14 cellular contexts compared by ENCODE assay signal in genomic region chr6:37493047-37493995, GRCh38.
DNase-seq lines count a peak whose midpoint lies in the region; ATAC-seq, FAIRE-seq and TF ChIP-seq lines count a peak whose summit lies in the region.
"Had no signal": no experiment of that assay in that cellular context is flagged by ENCODE, and none has a peak within 500 bp of the region (broad histone marks: within the 10 kb centered on the region; RNA-seq: fewer than 3 reads in every experiment).

No MANE protein-coding gene starts in this region.

- H3K9me3 ChIP-seq in effector memory CD4-positive, alpha-beta T cell (ENCODE audit: control insufficient read depth, low read length), result no peaks in the 10 kb centered on the region

- H3K27me3 Mint-ChIP-seq in stimulated activated naive CD8-positive, alpha-beta T cell treated with anti-CD3 and anti-CD28 coated beads, Interleukin-15, amount 100 ng/mL, for 72 hours, result no peaks in the 10 kb centered on the region
- H3K27me3 Mint-ChIP-seq: naive thymus-derived CD8-positive, alpha-beta T cell had no signal

- no peak overlapping the region for H3K4me3 ChIP-seq in effector memory CD4-positive, alpha-beta T cell (ENCODE audit: insufficient read depth, low read depth, low read length, poor library complexity, severe bottlenecking)
- H3K4me3 ChIP-seq: skin epidermis had no signal

- no peak for ATAC-seq in stimulated activated naive CD8-positive, alpha-beta T cell treated with anti-CD3 and anti-CD28 coated beads, Interleukin-15, amount 100 ng/mL, for 72 hours
- no peak for ATAC-seq in stimulated activated naive CD8-positive, alpha-beta T cell treated with anti-CD3 and anti-CD28 coated beads, Interleukin-15, Interleukin-2, amounts not matched to agents 100 U/mL and 50 U/mL, for 24 hours
- ATAC-seq in HG03025 (IDR thresholded peaks at IDR 0.05; ENCODE audit: low FRiP score, unreplicated experiment), result no peak
- ATAC-seq: naive thymus-derived CD8-positive, alpha-beta T cell had no signal

- peak overlapping the region; percentile 42 for H3K27ac ChIP-seq in effector memory CD4-positive, alpha-beta T cell (ENCODE audit: insufficient read depth, low read length, poor library complexity, severe bottlenecking)

- no peak for TF ChIP-seq POLR2A in H54 (IDR thresholded peaks at IDR 0.05; ENCODE audit: low read depth, low read length)

- peaks cover 52% of the 10 kb centered on the region for H3K4me1 ChIP-seq in effector memory CD4-positive, alpha-beta T cell (ENCODE audit: control insufficient read depth, insufficient read depth, low read length, poor library complexity, severe bottlenecking)

- peaks cover 3% of the 10 kb centered on the region for H3K36me3 ChIP-seq in effector memory CD4-positive, alpha-beta T cell (ENCODE audit: control insufficient read depth, insufficient read depth, low read length)

- no peaks in the 10 kb centered on the region for H3K9me3 Mint-ChIP-seq in stimulated activated naive CD8-positive, alpha-beta T cell treated with anti-CD3 and anti-CD28 coated beads, Interleukin-15, amount 100 ng/mL, for 72 hours
- H3K9me3 Mint-ChIP-seq: naive thymus-derived CD8-positive, alpha-beta T cell had no signal

- peak overlapping the region in 1 of 2 donors; percentile 50 for H3K27ac Mint-ChIP-seq in stimulated activated naive CD8-positive, alpha-beta T cell treated with anti-CD3 and anti-CD28 coated beads, Interleukin-15, amount 100 ng/mL, for 72 hours

- DNase-seq in stimulated activated naive CD8-positive, alpha-beta T cell treated with anti-CD3 and anti-CD28 coated beads, Interleukin-15, amount 100 ng/mL, for 72 hours, result no peak
- DNase-seq in stimulated activated naive CD8-positive, alpha-beta T cell treated with anti-CD3 and anti-CD28 coated beads, Interleukin-15, Interleukin-2, amounts not matched to agents 100 U/mL and 50 U/mL, for 24 hours, result no peak
- peak; percentile 65 for DNase-seq in NCI-H2227 treated with DMSO at 0.1 percent for 48 hours (lab: John Stamatoyannopoulos, UW)
- DNase-seq in effector memory CD4-positive, alpha-beta T cell, result no peak
- DNase-seq in HK-2 (ENCODE audit: unreplicated experiment), result no peak
- DNase-seq in GM19238 (ENCODE audit: insufficient read length, low spot score), result no peak
- no peak for DNase-seq in H54 (ENCODE audit: insufficient read length, low spot score)
- DNase-seq: foreskin fibroblast, NCI-H1930 had no signal

- H3K4me1 Mint-ChIP-seq in stimulated activated naive CD8-positive, alpha-beta T cell treated with anti-CD3 and anti-CD28 coated beads, Interleukin-15, amount 100 ng/mL, for 72 hours, result peaks cover 98% of the 10 kb centered on the region

- no peak for FAIRE-seq in H54 (lab: Jason Lieb, UNC)
- FAIRE-seq: keratinocyte had no signal

- H3K4me3 Mint-ChIP-seq in stimulated activated naive CD8-positive, alpha-beta T cell treated with anti-CD3 and anti-CD28 coated beads, Interleukin-15, amount 100 ng/mL, for 72 hours, result peak overlapping the region; percentile 55 to 57

- H3K27me3 ChIP-seq in effector memory CD4-positive, alpha-beta T cell (replicated peaks; ENCODE audit: control insufficient read depth, insufficient read depth, low read length, poor library complexity, severe bottlenecking), result no peaks in the 10 kb centered on the region
- H3K27me3 ChIP-seq: dorsolateral prefrontal cortex had no signal
